In genomic region chr15:99451484-99451883, GRCh38 we compare ENCODE assay signal across 12 cellular contexts.
DNase-seq lines count a peak whose midpoint lies in the region; ATAC-seq, FAIRE-seq and TF ChIP-seq lines count a peak whose summit lies in the region.
"Had no signal": no experiment of that assay in that cellular context is flagged by ENCODE, and none has a peak within 500 bp of the region (broad histone marks: within the 10 kb centered on the region; RNA-seq: fewer than 3 reads in every experiment).

No MANE protein-coding gene starts in this region.

- TF ChIP-seq POLR2A in IMR-90 (IDR thresholded peaks at IDR 0.05; ENCODE audit: low read depth, low read length) (no peak), endothelial cell of umbilical vein (IDR thresholded peaks at IDR 0.05; ENCODE audit: low read depth, low read length) (no peak)

- H3K9me1 ChIP-seq in IMR-90 (ENCODE audit: insufficient read depth, low read length): peaks cover 35% of the 10 kb centered on the region
- H3K9me1 ChIP-seq in endothelial cell of umbilical vein (replicated peaks; ENCODE audit: control insufficient read depth, extremely low read depth, insufficient read depth, low read length): no peaks in the 10 kb centered on the region

- H4K12ac ChIP-seq in trophoblast cell (ENCODE audit: low read depth, low read length): no peak overlapping the region

- intact Hi-C loops in IMR-90 (cut with micrococcal nuclease): no loop called here
- intact Hi-C loops in endothelial cell of umbilical vein (cut with micrococcal nuclease): loop anchor here (1.0 to 5.0 kb wide), 2 partner anchors 9 to 329 kb away; no protein-coding TSS in a partner anchor

- ATAC-seq in IMR-90 (ENCODE audit: low read depth): no peak
- ATAC-seq in HG03342 (IDR thresholded peaks at IDR 0.05; ENCODE audit: unreplicated experiment): no peak

- H2BK12ac ChIP-seq in trophoblast cell (ENCODE audit: low read length): peak overlapping the region; percentile 51

- peak overlapping the region; percentile 61; the same call in 1 of the 3 replicates for H2BK15ac ChIP-seq in IMR-90 (ENCODE audit: low read depth, low read length)

- peak overlapping the region; percentile 99; the same call in 1 of the 2 replicates for H2BK120ac ChIP-seq in IMR-90 (ENCODE audit: low read depth, low read length)
- H2BK120ac ChIP-seq in trophoblast cell (ENCODE audit: insufficient read depth, low read length, poor library complexity): no peak overlapping the region

- H4K8ac ChIP-seq in IMR-90 (ENCODE audit: low read depth in 2 of 2, low read length in 2 of 2): 0 out of 4 replicates have a peak overlapping the region, but pooled peaks of 1 of the 2 experiments have one; percentile 30
- no peak overlapping the region for H4K8ac ChIP-seq in trophoblast cell (ENCODE audit: low read depth, low read length)

- 0 out of 20 replicates have a peak overlapping the region, but pooled peaks of 1 of the 10 experiments have one; percentile 34 for H3K4me3 ChIP-seq in BLaER1 treated with 17β-estradiol and CSF1 and Interleukin-3, amounts not matched to agents 10 nM and 100 nM
- no peak overlapping the region for H3K4me3 ChIP-seq in IMR-90 (ENCODE audit: insufficient read depth, low read depth, low read length)
- no peak overlapping the region for H3K4me3 ChIP-seq in endothelial cell of umbilical vein (replicated peaks in 1 of 3; ENCODE audit: insufficient read depth in 1 of 3, low read depth in 1 of 3, low read length in 3 of 3)
- H3K4me3 ChIP-seq in trophoblast cell (ENCODE audit: low read depth, low read length): no peak overlapping the region

- BruUV-seq in IMR-90 (replicated peaks; lab: Mats Ljungman, UMichigan): no TSS peak
- no TSS peak for BruUV-seq in endothelial cell of umbilical vein (replicated peaks; lab: Mats Ljungman, UMichigan)

- no peak overlapping the region for H3K18ac ChIP-seq in IMR-90 (ENCODE audit: low read depth, low read length)
- no peak overlapping the region for H3K18ac ChIP-seq in trophoblast cell (ENCODE audit: low read length)

- no peak for TF ChIP-seq RAD21 in IMR-90 (IDR thresholded peaks at IDR 0.05; ENCODE audit: low read length)

- H3K79me1 ChIP-seq in IMR-90 (ENCODE audit: low read depth in 1 of 2, low read length in 2 of 2): no peaks in the 10 kb centered on the region
- H3K79me1 ChIP-seq in trophoblast cell (ENCODE audit: low read length): peaks cover 12% of the 10 kb centered on the region

- H2AK9ac ChIP-seq in IMR-90 (replicated peaks; ENCODE audit: low read depth, low read length, poor library complexity): peak overlapping the region; percentile 44

- H3K27me3 ChIP-seq in BLaER1 treated with 17β-estradiol and CSF1 and Interleukin-3, amounts not matched to agents 10 nM and 100 nM: peaks cover 0 to 5% (median 0%) of the 10 kb centered on the region in 11 experiments; a peak in 3 of 22 replicates
- H3K27me3 ChIP-seq in IMR-90 (ENCODE audit: control insufficient read depth, insufficient read depth, low read length) (no peaks in the 10 kb centered on the region), endothelial cell of umbilical vein (ENCODE audit: control insufficient read depth in 2 of 2, insufficient read depth in 2 of 2, low read length in 2 of 2) (no peaks in the 10 kb centered on the region), trophoblast cell (ENCODE audit: insufficient read depth, low read length) (no peaks in the 10 kb centered on the region)
- H3K27me3 ChIP-seq: BE2C had no signal

- no peak overlapping the region for H4K5ac ChIP-seq in IMR-90 (ENCODE audit: low read depth, low read length)

- no CpG with 5 or more reads among the region's 3 CpGs for WGBS in IMR-90 (ENCODE audit: extremely low coverage in 2 of 2, insufficient read length in 1 of 2), 2 experiments
- no CpG with 5 or more reads among the region's 3 CpGs for WGBS in trophoblast cell (ENCODE audit: extremely low coverage, insufficient coverage, insufficient read length)

- peaks cover 95 to 100% (median 100%) of the 10 kb centered on the region in 10 experiments for H3K4me1 ChIP-seq in BLaER1 treated with 17β-estradiol and CSF1 and Interleukin-3, amounts not matched to agents 10 nM and 100 nM
- H3K4me1 ChIP-seq in IMR-90 (ENCODE audit: control insufficient read depth, insufficient read depth, low read length) (peaks cover 33% of the 10 kb centered on the region), endothelial cell of umbilical vein (ENCODE audit: control insufficient read depth, extremely low read depth, insufficient read depth, low read length) (peaks cover 56% of the 10 kb centered on the region), trophoblast cell (ENCODE audit: control insufficient read depth in 1 of 2, insufficient read depth in 2 of 2, low read length in 2 of 2) (peaks cover 28 to 31% of the 10 kb centered on the region in 2 experiments)
- H3K4me1 ChIP-seq: BE2C had no signal

- H2BK20ac ChIP-seq in IMR-90 (ENCODE audit: low read depth, low read length): peak overlapping the region; percentile 98

- CTCF ChIA-PET in IMR-90 (lab: Yijun Ruan, JAX): no interaction called here
- CTCF ChIA-PET in endothelial cell of umbilical vein (lab: Charles Lee): interaction anchor here (1.0 to 5.5 kb wide), 3 partner anchors 9 to 253 kb away, joined by 5 to 27 read pairs (median 5); no protein-coding TSS in a partner anchor

- no peaks in the 10 kb centered on the region for H4K20me1 ChIP-seq in BLaER1 treated with 17β-estradiol and CSF1 and Interleukin-3, amounts not matched to agents 10 nM and 100 nM
- H4K20me1 ChIP-seq in IMR-90 (ENCODE audit: insufficient read depth, low read length) (no peaks in the 10 kb centered on the region), endothelial cell of umbilical vein (replicated peaks; ENCODE audit: control insufficient read depth, extremely low read depth, insufficient read depth, low read length) (no peaks in the 10 kb centered on the region)

- peak overlapping the region; percentile 90 to 98 (median 95) for H3K4me2 ChIP-seq in BLaER1 treated with 17β-estradiol and CSF1 and Interleukin-3, amounts not matched to agents 10 nM and 100 nM
- no peak overlapping the region for H3K4me2 ChIP-seq in IMR-90 (ENCODE audit: low read depth, low read length)
- H3K4me2 ChIP-seq in endothelial cell of umbilical vein (ENCODE audit: insufficient read depth, low read length): no peak overlapping the region
- no peak overlapping the region for H3K4me2 ChIP-seq in trophoblast cell (ENCODE audit: low read length)

- H3K27ac ChIP-seq in BLaER1 treated with 17β-estradiol and CSF1 and Interleukin-3, amounts not matched to agents 10 nM and 100 nM: peak overlapping the region; percentile 84 to 98 (median 95); a peak in 21 of 22 replicates
- no peak overlapping the region for H3K27ac ChIP-seq in IMR-90 (ENCODE audit: insufficient read depth, low read length)
- H3K27ac ChIP-seq in endothelial cell of umbilical vein (ENCODE audit: insufficient read depth, low read depth, low read length): peak overlapping the region; percentile 23
- no peak overlapping the region for H3K27ac ChIP-seq in trophoblast cell (ENCODE audit: low read depth, low read length)

- no peak overlapping the region; the same call in 1 of the 2 replicates for H4K91ac ChIP-seq in IMR-90 (ENCODE audit: insufficient read depth, low read depth, low read length)
- H4K91ac ChIP-seq in trophoblast cell (ENCODE audit: low read depth, low read length): peak overlapping the region; percentile 10

- H3K23ac ChIP-seq in IMR-90 (ENCODE audit: low read depth, low read length) (no peak overlapping the region), trophoblast cell (ENCODE audit: low read length) (no peak overlapping the region)

- no peaks in the 10 kb centered on the region for H3K36me3 ChIP-seq in BLaER1 treated with 17β-estradiol and CSF1 and Interleukin-3, amounts not matched to agents 10 nM and 100 nM
- H3K36me3 ChIP-seq in IMR-90 (ENCODE audit: control insufficient read depth, insufficient read depth, low read length) (no peaks in the 10 kb centered on the region), endothelial cell of umbilical vein (ENCODE audit: control insufficient read depth in 2 of 2, extremely low read depth in 1 of 2, insufficient read depth in 2 of 2, low read length in 2 of 2) (no peaks in the 10 kb centered on the region), trophoblast cell (ENCODE audit: control insufficient read depth in 1 of 2, insufficient read depth in 2 of 2, low read length in 2 of 2) (no peaks in the 10 kb centered on the region)
- H3K36me3 ChIP-seq: BE2C had no signal

- H3K9me3 ChIP-seq in BLaER1 treated with 17β-estradiol and CSF1 and Interleukin-3, amounts not matched to agents 10 nM and 100 nM (replicated peaks in 1 of 11): no peaks in the 10 kb centered on the region
- no peaks in the 10 kb centered on the region for H3K9me3 ChIP-seq in IMR-90 (ENCODE audit: control insufficient read depth, insufficient read depth, low read length)
- no peaks in the 10 kb centered on the region for H3K9me3 ChIP-seq in endothelial cell of umbilical vein (replicated peaks; ENCODE audit: control insufficient read depth, insufficient read depth, low read length)
- H3K9me3 ChIP-seq in trophoblast cell (ENCODE audit: insufficient read depth, low read depth, low read length): peaks cover 2% of the 10 kb centered on the region
- H3K9me3 ChIP-seq: BE2C had no signal

- H3K79me2 ChIP-seq in endothelial cell of umbilical vein (ENCODE audit: control insufficient read depth, insufficient read depth, low read length): no peaks in the 10 kb centered on the region
- no peaks in the 10 kb centered on the region for H3K79me2 ChIP-seq in trophoblast cell (ENCODE audit: control insufficient read depth, insufficient read depth, low read length, poor library complexity)

- DNase-seq in IMR-90 (no peak), endothelial cell of umbilical vein (ENCODE audit: low read depth, low spot score) (no peak), trophoblast cell (no peak), NCI-H2171 treated with DMSO at 0.1 percent for 48 hours (lab: John Stamatoyannopoulos, UW) (no peak), HPDE6-E6E7 (ENCODE audit: extremely low spot score) (no peak), midbrain (lab: John Stamatoyannopoulos, UW) (no peak)
- DNase-seq: NCI-H1436 treated with DMSO at 0.1 percent for 48 hours; NK-92 treated with Interleukin-12 subunit alpha and Interleukin-12 subunit beta, amount 100 ng/mL, for 24 hours had no signal

- H2AK5ac ChIP-seq in IMR-90 (ENCODE audit: low read depth, low read length) (peak overlapping the region; percentile 97; the same call in 1 of the 2 replicates), trophoblast cell (ENCODE audit: low read length) (peak overlapping the region; percentile 30)

- H3K9ac ChIP-seq in BLaER1 treated with 17β-estradiol and CSF1 and Interleukin-3, amounts not matched to agents 10 nM and 100 nM: peak overlapping the region in 9 of 11 experiments; percentile 73 to 82 (median 80); a peak in 16 of 22 replicates
- H3K9ac ChIP-seq in IMR-90 (ENCODE audit: low read depth, low read length) (no peak overlapping the region), endothelial cell of umbilical vein (replicated peaks; ENCODE audit: extremely low read depth, insufficient read depth, low read length) (no peak overlapping the region), trophoblast cell (ENCODE audit: low read length) (no peak overlapping the region)

- H3K14ac ChIP-seq in IMR-90 (replicated peaks; ENCODE audit: low read depth, low read length): peak overlapping the region; percentile 22; the same call in 1 of the 2 replicates
- H3K14ac ChIP-seq in trophoblast cell (ENCODE audit: low read length): no peak overlapping the region

- no peak overlapping the region for H3K56ac ChIP-seq in IMR-90 (ENCODE audit: extremely low read depth, insufficient read depth, low read length)

- H2AFZ ChIP-seq in IMR-90 (replicated peaks; ENCODE audit: low read length, poor library complexity): peak overlapping the region; percentile 14
- H2AFZ ChIP-seq in endothelial cell of umbilical vein (ENCODE audit: low read depth, low read length): no peak overlapping the region
- no peak overlapping the region for H2AFZ ChIP-seq in trophoblast cell (ENCODE audit: insufficient read depth, low read length, poor library complexity)

- no peak for FAIRE-seq in endothelial cell of umbilical vein (lab: Jason Lieb, UNC)
- FAIRE-seq: islet of Langerhans had no signal

- in situ Hi-C loops in IMR-90 (cut with MboI; ENCODE audit: low sequenced_read_pairs): no loop called here

- dilution Hi-C loops in IMR-90 (cut with HindIII; ENCODE audit: low sequenced_read_pairs, unreplicated experiment) (no loop called here), endothelial cell of umbilical vein (cut with MboI; ENCODE audit: extremely low pct_ligation_motif_present, low sequenced_read_pairs) (no loop called here)

- no peak for TF ChIP-seq CTCF in IMR-90 (conservative IDR thresholded peaks at IDR 0.05; ENCODE audit: low read depth, low read length)
- no peak for TF ChIP-seq CTCF in endothelial cell of umbilical vein (IDR thresholded peaks at IDR 0.05; ENCODE audit: extremely low read depth in 1 of 2, insufficient read depth in 1 of 2, low read depth in 1 of 2, low read length in 2 of 2)

- H2BK5ac ChIP-seq in IMR-90 (ENCODE audit: low read depth, low read length, poor library complexity, severe bottlenecking) (no peak overlapping the region), trophoblast cell (ENCODE audit: low read depth, low read length, poor library complexity) (no peak overlapping the region)

- POLR2A ChIA-PET in IMR-90 (lab: Charles Lee; ENCODE audit: unreplicated experiment): no interaction called here
- POLR2A ChIA-PET in endothelial cell of umbilical vein (lab: Charles Lee): no interaction called here

- H3K4ac ChIP-seq in IMR-90 (ENCODE audit: low read depth, low read length): peak overlapping the region; percentile 97
- H3K4ac ChIP-seq in trophoblast cell (ENCODE audit: low read depth, low read length): no peak overlapping the region

Comparison
In these comparisons a context has a peak if more than half of its experiments do, and no peak if none do; other contexts are left out.
1. H3K27ac ChIP-seq: peak in BLaER1 treated with 17β-estradiol and CSF1 and Interleukin-3, amounts not matched to agents 10 nM and 100 nM (11 of 11) and endothelial cell of umbilical vein (single experiment); none in IMR-90 (single experiment) and trophoblast cell (single experiment).
2. H3K4me2 ChIP-seq: peak in BLaER1 treated with 17β-estradiol and CSF1 and Interleukin-3, amounts not matched to agents 10 nM and 100 nM (11 of 11); none in IMR-90 (single experiment), endothelial cell of umbilical vein (single experiment) and trophoblast cell (single experiment).
3. H3K9ac ChIP-seq: peak in BLaER1 treated with 17β-estradiol and CSF1 and Interleukin-3, amounts not matched to agents 10 nM and 100 nM (9 of 11); none in IMR-90 (single experiment), endothelial cell of umbilical vein (single experiment) and trophoblast cell (single experiment).